Comparison of ENCODE assay signal across 1 cellular context in the genomic region with DNA sequence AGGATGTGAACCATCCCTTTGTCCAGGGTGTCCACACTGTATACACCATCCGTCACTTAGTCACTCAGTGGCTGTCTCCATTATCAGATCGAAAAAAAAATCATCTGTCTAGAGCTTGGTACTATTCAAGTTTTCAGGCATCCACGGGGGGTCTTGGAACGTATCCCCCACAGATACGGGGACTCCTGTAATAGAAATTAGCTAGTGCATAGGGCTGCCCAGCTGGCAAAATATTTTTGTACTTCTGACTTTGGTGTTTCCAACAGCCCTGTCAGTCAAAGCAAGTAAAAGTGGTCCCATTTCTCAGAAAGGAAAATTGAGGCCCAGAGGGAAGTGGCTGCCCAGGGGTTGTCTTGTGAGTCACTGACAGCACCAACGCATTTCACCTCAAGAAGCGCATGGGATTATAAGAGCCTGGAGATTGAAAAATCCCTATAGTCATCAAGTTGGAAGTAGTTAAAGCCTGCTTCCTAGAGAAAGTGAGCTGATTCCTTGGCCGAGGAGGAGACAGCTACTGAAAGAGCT.
TF ChIP-seq lines count a peak whose summit lies in the region.

No MANE protein-coding gene starts in this region.

TF ChIP-seq in K562, 482 proteins besides CTCF, POLR2A, EP300 and RAD21 (continued from another document and continues in another):
- TF ChIP-seq, protein P1, sequence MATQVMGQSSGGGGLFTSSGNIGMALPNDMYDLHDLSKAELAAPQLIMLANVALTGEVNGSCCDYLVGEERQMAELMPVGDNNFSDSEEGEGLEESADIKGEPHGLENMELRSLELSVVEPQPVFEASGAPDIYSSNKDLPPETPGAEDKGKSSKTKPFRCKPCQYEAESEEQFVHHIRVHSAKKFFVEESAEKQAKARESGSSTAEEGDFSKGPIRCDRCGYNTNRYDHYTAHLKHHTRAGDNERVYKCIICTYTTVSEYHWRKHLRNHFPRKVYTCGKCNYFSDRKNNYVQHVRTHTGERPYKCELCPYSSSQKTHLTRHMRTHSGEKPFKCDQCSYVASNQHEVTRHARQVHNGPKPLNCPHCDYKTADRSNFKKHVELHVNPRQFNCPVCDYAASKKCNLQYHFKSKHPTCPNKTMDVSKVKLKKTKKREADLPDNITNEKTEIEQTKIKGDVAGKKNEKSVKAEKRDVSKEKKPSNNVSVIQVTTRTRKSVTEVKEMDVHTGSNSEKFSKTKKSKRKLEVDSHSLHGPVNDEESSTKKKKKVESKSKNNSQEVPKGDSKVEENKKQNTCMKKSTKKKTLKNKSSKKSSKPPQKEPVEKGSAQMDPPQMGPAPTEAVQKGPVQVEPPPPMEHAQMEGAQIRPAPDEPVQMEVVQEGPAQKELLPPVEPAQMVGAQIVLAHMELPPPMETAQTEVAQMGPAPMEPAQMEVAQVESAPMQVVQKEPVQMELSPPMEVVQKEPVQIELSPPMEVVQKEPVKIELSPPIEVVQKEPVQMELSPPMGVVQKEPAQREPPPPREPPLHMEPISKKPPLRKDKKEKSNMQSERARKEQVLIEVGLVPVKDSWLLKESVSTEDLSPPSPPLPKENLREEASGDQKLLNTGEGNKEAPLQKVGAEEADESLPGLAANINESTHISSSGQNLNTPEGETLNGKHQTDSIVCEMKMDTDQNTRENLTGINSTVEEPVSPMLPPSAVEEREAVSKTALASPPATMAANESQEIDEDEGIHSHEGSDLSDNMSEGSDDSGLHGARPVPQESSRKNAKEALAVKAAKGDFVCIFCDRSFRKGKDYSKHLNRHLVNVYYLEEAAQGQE (CRISPR knock-in tag; IDR thresholded peaks at IDR 0.05; ENCODE audit: low read depth), result no peak
- TF ChIP-seq TCF7L2 (IDR thresholded peaks at IDR 0.05; ENCODE audit: low read depth, low read length) (no peak), MAFG (tag; conservative IDR thresholded peaks at IDR 0.05) (no peak), LARP7 (IDR thresholded peaks at IDR 0.05) (no peak), ADNP (tag; IDR thresholded peaks at IDR 0.05) (peak; percentile 91), ZFP1 (CRISPR knock-in tag; IDR thresholded peaks at IDR 0.05) (no peak), SP1 (CRISPR knock-in tag; IDR thresholded peaks at IDR 0.05) (no peak), NFRKB (IDR thresholded peaks at IDR 0.05; ENCODE audit: low read depth) (peak; percentile 89), BRD9 (IDR thresholded peaks at IDR 0.05; ENCODE audit: low read depth, partially characterized antibody) (peak; percentile 45), CAMTA2 (CRISPR knock-in tag; conservative IDR thresholded peaks at IDR 0.05) (no peak), GABPB1 (CRISPR knock-in tag; IDR thresholded peaks at IDR 0.05) (no peak), SREBF2 (CRISPR knock-in tag; IDR thresholded peaks at IDR 0.05) (no peak), ZNF785 (CRISPR knock-in tag; IDR thresholded peaks at IDR 0.05) (no peak), WHSC1 (IDR thresholded peaks at IDR 0.05; ENCODE audit: low read length) (no peak), FOXK2 (conservative IDR thresholded peaks at IDR 0.05 in 1 of 2, IDR thresholded peaks at IDR 0.05 in 1 of 2; ENCODE audit: low read depth in 2 of 2) (no peak), PCBP2 (IDR thresholded peaks at IDR 0.05; ENCODE audit: low read depth, low read length, poor library complexity, severe bottlenecking) (no peak), ZBTB8A (IDR thresholded peaks at IDR 0.05; ENCODE audit: partially characterized antibody) (no peak), HCFC1 (IDR thresholded peaks at IDR 0.05; ENCODE audit: low read depth, low read length) (no peak), RBM25 (IDR thresholded peaks at IDR 0.05; ENCODE audit: low read depth, low read length, severe bottlenecking) (peak; percentile 95), CBFA2T2 (conservative IDR thresholded peaks at IDR 0.05) (no peak), CHD1 (IDR thresholded peaks at IDR 0.05; ENCODE audit: low read length) (no peak), SMARCA4 (IDR thresholded peaks at IDR 0.05) (no peak), PTBP1 (IDR thresholded peaks at IDR 0.05; ENCODE audit: low read depth, low read length) (peak; percentile 83; the same call in 1 of the 2 replicates), HMG20A (CRISPR knock-in tag; conservative IDR thresholded peaks at IDR 0.05) (no peak), ZNF143 (CRISPR knock-in tag; IDR thresholded peaks at IDR 0.05) (no peak), BMI1 (IDR thresholded peaks at IDR 0.05; ENCODE audit: low read length) (no peak), MCM5 (IDR thresholded peaks at IDR 0.05; ENCODE audit: low read depth) (no peak), SREBF1 (IDR thresholded peaks at IDR 0.05; ENCODE audit: borderline replicate concordance, low read depth, low read length) (no peak), BCOR (IDR thresholded peaks at IDR 0.05) (peak; percentile 92; the same call in 1 of the 2 replicates), ZNF668 (CRISPR knock-in tag; IDR thresholded peaks at IDR 0.05) (peak; percentile 59; the same call in 1 of the 2 replicates), ZNF707 (CRISPR knock-in tag; conservative IDR thresholded peaks at IDR 0.05) (no peak), ZKSCAN1 (IDR thresholded peaks at IDR 0.05; ENCODE audit: low read depth, low read length) (no peak), CBX1 (IDR thresholded peaks at IDR 0.05; ENCODE audit: low read depth) (0 out of 2 replicates have a peak, but pooled peaks have one; percentile 23), POLR3A (IDR thresholded peaks at IDR 0.05; ENCODE audit: borderline replicate concordance, extremely low read depth, insufficient read depth, insufficient read length) (no peak), ZNF41 (CRISPR knock-in tag; conservative IDR thresholded peaks at IDR 0.05) (no peak), CBFB (CRISPR knock-in tag; IDR thresholded peaks at IDR 0.05) (no peak), ZNF175 (CRISPR knock-in tag; IDR thresholded peaks at IDR 0.05; ENCODE audit: low read depth) (no peak; the same call in 1 of the 2 replicates), ZKSCAN8 (CRISPR knock-in tag; IDR thresholded peaks at IDR 0.05) (peak; percentile 72; the same call in 1 of the 2 replicates)
- TF ChIP-seq, protein P2, sequence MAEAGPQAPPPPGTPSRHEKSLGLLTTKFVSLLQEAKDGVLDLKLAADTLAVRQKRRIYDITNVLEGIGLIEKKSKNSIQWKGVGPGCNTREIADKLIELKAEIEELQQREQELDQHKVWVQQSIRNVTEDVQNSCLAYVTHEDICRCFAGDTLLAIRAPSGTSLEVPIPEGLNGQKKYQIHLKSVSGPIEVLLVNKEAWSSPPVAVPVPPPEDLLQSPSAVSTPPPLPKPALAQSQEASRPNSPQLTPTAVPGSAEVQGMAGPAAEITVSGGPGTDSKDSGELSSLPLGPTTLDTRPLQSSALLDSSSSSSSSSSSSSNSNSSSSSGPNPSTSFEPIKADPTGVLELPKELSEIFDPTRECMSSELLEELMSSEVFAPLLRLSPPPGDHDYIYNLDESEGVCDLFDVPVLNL (CRISPR knock-in tag; IDR thresholded peaks at IDR 0.05; ENCODE audit: low read depth), result no peak
- TF ChIP-seq, protein P3, sequence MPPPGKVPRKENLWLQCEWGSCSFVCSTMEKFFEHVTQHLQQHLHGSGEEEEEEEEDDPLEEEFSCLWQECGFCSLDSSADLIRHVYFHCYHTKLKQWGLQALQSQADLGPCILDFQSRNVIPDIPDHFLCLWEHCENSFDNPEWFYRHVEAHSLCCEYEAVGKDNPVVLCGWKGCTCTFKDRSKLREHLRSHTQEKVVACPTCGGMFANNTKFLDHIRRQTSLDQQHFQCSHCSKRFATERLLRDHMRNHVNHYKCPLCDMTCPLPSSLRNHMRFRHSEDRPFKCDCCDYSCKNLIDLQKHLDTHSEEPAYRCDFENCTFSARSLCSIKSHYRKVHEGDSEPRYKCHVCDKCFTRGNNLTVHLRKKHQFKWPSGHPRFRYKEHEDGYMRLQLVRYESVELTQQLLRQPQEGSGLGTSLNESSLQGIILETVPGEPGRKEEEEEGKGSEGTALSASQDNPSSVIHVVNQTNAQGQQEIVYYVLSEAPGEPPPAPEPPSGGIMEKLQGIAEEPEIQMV (tag; conservative IDR thresholded peaks at IDR 0.05; ENCODE audit: low read depth), result 0 out of 2 replicates have a peak, but pooled peaks have one; percentile 5
- TF ChIP-seq, protein P4, sequence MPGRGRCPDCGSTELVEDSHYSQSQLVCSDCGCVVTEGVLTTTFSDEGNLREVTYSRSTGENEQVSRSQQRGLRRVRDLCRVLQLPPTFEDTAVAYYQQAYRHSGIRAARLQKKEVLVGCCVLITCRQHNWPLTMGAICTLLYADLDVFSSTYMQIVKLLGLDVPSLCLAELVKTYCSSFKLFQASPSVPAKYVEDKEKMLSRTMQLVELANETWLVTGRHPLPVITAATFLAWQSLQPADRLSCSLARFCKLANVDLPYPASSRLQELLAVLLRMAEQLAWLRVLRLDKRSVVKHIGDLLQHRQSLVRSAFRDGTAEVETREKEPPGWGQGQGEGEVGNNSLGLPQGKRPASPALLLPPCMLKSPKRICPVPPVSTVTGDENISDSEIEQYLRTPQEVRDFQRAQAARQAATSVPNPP (IDR thresholded peaks at IDR 0.05; ENCODE audit: borderline replicate concordance, insufficient read depth, insufficient read length), result no peak
- TF ChIP-seq, protein P5, sequence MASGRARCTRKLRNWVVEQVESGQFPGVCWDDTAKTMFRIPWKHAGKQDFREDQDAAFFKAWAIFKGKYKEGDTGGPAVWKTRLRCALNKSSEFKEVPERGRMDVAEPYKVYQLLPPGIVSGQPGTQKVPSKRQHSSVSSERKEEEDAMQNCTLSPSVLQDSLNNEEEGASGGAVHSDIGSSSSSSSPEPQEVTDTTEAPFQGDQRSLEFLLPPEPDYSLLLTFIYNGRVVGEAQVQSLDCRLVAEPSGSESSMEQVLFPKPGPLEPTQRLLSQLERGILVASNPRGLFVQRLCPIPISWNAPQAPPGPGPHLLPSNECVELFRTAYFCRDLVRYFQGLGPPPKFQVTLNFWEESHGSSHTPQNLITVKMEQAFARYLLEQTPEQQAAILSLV (tag; IDR thresholded peaks at IDR 0.05), result no peak
- TF ChIP-seq, protein P6, sequence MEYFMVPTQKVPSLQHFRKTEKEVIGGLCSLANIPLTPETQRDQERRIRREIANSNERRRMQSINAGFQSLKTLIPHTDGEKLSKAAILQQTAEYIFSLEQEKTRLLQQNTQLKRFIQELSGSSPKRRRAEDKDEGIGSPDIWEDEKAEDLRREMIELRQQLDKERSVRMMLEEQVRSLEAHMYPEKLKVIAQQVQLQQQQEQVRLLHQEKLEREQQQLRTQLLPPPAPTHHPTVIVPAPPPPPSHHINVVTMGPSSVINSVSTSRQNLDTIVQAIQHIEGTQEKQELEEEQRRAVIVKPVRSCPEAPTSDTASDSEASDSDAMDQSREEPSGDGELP (CRISPR knock-in tag; IDR thresholded peaks at IDR 0.05; ENCODE audit: borderline replicate concordance), result no peak
- TF ChIP-seq, protein P7, sequence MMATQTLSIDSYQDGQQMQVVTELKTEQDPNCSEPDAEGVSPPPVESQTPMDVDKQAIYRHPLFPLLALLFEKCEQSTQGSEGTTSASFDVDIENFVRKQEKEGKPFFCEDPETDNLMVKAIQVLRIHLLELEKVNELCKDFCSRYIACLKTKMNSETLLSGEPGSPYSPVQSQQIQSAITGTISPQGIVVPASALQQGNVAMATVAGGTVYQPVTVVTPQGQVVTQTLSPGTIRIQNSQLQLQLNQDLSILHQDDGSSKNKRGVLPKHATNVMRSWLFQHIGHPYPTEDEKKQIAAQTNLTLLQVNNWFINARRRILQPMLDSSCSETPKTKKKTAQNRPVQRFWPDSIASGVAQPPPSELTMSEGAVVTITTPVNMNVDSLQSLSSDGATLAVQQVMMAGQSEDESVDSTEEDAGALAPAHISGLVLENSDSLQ (IDR thresholded peaks at IDR 0.05), result peak; percentile 93
- TF ChIP-seq, protein P8, sequence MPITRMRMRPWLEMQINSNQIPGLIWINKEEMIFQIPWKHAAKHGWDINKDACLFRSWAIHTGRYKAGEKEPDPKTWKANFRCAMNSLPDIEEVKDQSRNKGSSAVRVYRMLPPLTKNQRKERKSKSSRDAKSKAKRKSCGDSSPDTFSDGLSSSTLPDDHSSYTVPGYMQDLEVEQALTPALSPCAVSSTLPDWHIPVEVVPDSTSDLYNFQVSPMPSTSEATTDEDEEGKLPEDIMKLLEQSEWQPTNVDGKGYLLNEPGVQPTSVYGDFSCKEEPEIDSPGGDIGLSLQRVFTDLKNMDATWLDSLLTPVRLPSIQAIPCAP (CRISPR knock-in tag; IDR thresholded peaks at IDR 0.05; ENCODE audit: borderline replicate concordance), result no peak
- TF ChIP-seq, protein P9, sequence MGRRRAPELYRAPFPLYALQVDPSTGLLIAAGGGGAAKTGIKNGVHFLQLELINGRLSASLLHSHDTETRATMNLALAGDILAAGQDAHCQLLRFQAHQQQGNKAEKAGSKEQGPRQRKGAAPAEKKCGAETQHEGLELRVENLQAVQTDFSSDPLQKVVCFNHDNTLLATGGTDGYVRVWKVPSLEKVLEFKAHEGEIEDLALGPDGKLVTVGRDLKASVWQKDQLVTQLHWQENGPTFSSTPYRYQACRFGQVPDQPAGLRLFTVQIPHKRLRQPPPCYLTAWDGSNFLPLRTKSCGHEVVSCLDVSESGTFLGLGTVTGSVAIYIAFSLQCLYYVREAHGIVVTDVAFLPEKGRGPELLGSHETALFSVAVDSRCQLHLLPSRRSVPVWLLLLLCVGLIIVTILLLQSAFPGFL (CRISPR knock-in tag; IDR thresholded peaks at IDR 0.05), result no peak
- TF ChIP-seq, protein P10, sequence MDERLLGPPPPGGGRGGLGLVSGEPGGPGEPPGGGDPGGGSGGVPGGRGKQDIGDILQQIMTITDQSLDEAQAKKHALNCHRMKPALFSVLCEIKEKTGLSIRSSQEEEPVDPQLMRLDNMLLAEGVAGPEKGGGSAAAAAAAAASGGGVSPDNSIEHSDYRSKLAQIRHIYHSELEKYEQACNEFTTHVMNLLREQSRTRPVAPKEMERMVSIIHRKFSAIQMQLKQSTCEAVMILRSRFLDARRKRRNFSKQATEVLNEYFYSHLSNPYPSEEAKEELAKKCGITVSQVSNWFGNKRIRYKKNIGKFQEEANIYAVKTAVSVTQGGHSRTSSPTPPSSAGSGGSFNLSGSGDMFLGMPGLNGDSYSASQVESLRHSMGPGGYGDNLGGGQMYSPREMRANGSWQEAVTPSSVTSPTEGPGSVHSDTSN (CRISPR knock-in tag; IDR thresholded peaks at IDR 0.05; ENCODE audit: low read depth), result peak; percentile 43; the same call in 1 of the 2 replicates
- TF ChIP-seq, protein P10 (tag; conservative IDR thresholded peaks at IDR 0.05; ENCODE audit: low read depth), result peak; percentile 83
- TF ChIP-seq, protein P11, sequence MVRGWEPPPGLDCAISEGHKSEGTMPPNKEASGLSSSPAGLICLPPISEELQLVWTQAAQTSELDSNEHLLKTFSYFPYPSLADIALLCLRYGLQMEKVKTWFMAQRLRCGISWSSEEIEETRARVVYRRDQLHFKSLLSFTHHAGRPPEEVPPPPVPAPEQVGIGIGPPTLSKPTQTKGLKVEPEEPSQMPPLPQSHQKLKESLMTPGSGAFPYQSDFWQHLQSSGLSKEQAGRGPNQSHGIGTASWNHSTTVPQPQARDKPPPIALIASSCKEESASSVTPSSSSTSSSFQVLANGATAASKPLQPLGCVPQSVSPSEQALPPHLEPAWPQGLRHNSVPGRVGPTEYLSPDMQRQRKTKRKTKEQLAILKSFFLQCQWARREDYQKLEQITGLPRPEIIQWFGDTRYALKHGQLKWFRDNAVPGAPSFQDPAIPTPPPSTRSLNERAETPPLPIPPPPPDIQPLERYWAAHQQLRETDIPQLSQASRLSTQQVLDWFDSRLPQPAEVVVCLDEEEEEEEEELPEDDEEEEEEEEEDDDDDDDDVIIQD (CRISPR knock-in tag; IDR thresholded peaks at IDR 0.05), result no peak
